8 cellular contexts compared by ENCODE assay signal in the genomic region with DNA sequence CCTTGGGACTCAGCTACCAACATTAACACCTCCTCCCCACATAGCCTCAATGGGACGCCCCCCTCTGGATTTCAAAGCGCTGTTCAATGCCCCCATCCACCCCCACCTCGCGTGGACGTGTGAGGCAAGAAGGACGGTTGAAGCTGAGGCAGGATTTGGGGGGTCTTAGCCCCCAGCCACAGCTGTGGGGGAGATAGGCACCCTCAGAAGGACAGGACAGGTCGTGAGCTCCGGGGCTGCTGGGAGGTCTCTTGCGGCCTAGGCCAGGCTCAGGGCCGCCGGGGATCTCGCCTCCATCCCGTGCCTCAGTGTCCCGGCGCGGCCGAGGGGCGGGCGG. TPM values are rescaled to one million over a fixed set of nuclear protein-coding genes. Genes with fewer than 3 reads are reported as not detected.
DNase-seq lines count a peak whose midpoint lies in the region; ATAC-seq, FAIRE-seq and TF ChIP-seq lines count a peak whose summit lies in the region.

No MANE protein-coding gene starts in this region.

- CTCF ChIA-PET in AG04449 (lab: Yijun Ruan, JAX): interaction anchor here (0.6 to 16.2 kb wide), 36 partner anchors 9 to 278 kb away, joined by 3 to 593 read pairs (median 7); partner anchors contain the start of genes AAAS, AMHR2, CSAD and ITGB7

- H3K27ac ChIP-seq in HUES64 (ENCODE audit: low read depth, low read length): no peak overlapping the region

- H3K4me3 Mint-ChIP-seq in nephron: peak overlapping the region; percentile 67 to 82 (median 76)

- TF ChIP-seq CTCF in AG04449 (IDR thresholded peaks at IDR 0.05; ENCODE audit: insufficient read depth, low read length, missing control alignments): no peak
- TF ChIP-seq CTCF in choroid plexus epithelial cell (conservative IDR thresholded peaks at IDR 0.05; ENCODE audit: low read depth, low read length): no peak
- no peak for TF ChIP-seq CTCF in nephron (IDR thresholded peaks at IDR 0.05; ENCODE audit: unreplicated experiment in 3 of 3)

- H3K27me3 Mint-ChIP-seq in nephron (ENCODE audit: low read depth): peaks cover 15% of the 10 kb centered on the region

- H3K27me3 ChIP-seq in HUES64 (ENCODE audit: insufficient read depth, low read length): peaks cover 25% of the 10 kb centered on the region

- peaks cover 12% of the 10 kb centered on the region for H3K4me1 ChIP-seq in HUES64 (ENCODE audit: insufficient read depth, low read length)

- H3K9ac ChIP-seq in HUES64 (ENCODE audit: low read depth, low read length): no peak overlapping the region

- FAIRE-seq in H54 (lab: Jason Lieb, UNC): no peak

- peaks cover 26% of the 10 kb centered on the region for H3K4me1 Mint-ChIP-seq in nephron

- no peaks in the 10 kb centered on the region for H3K36me3 Mint-ChIP-seq in nephron (ENCODE audit: low read depth)

- 2% methylated on average over 19 of the region's 19 CpGs for WGBS in HUES64

- ATAC-seq in GM18502 (IDR thresholded peaks at IDR 0.05; ENCODE audit: poor library complexity, unreplicated experiment): no peak

- no peaks in the 10 kb centered on the region for H3K9me3 ChIP-seq in HUES64 (ENCODE audit: insufficient read depth, low read depth, low read length)

- H3K27ac Mint-ChIP-seq in nephron: peak overlapping the region; percentile 8 to 46 (median 38)

- H3K4me3 ChIP-seq in AG04449 (ENCODE audit: low read depth, low read length): peak overlapping the region; percentile 70
- H3K4me3 ChIP-seq in HUES64 (ENCODE audit: low read length): peak overlapping the region; percentile 81
- peak overlapping the region; percentile 64 for H3K4me3 ChIP-seq in choroid plexus epithelial cell (ENCODE audit: low read depth, low read length)

- no peak for TF ChIP-seq POLR2A in H54 (IDR thresholded peaks at IDR 0.05; ENCODE audit: low read depth, low read length)

- POLR2A ChIA-PET in AG04449 (lab: Yijun Ruan, JAX): interaction anchor here (0.6 to 1.7 kb wide), 13 partner anchors 9 to 156 kb away, joined by 3 to 9 read pairs (median 5); partner anchors contain the start of genes AAAS, MYG1, PFDN5 and PRR13

- no peaks in the 10 kb centered on the region for H3K36me3 ChIP-seq in HUES64 (ENCODE audit: insufficient read depth, low read length)

- DNase-seq in AG04449 (ENCODE audit: low read depth, low spot score) (no peak), choroid plexus epithelial cell (ENCODE audit: low read depth) (no peak), H54 (ENCODE audit: insufficient read length, low spot score) (no peak), NCI-H1417 treated with DMSO at 0.1 percent for 48 hours (lab: John Stamatoyannopoulos, UW) (no peak)
- no peak for DNase-seq in activated CD4-positive, alpha-beta T cell treated with anti-CD3 and anti-CD28 coated beads, Interleukin-2, amount 50 U/mL, for 4 hours

- no peaks in the 10 kb centered on the region for H3K9me3 Mint-ChIP-seq in nephron

RNA-seq across cellular contexts. Expression of gene SP7, which starts 8.3 kb away (rescaled TPM):
- polyA plus RNA-seq in HUES64 (2013, experiment 1 of 2): 0.20 TPM
- polyA plus RNA-seq in HUES64 (2013, experiment 2 of 2): 0.06 TPM

RNA-seq across cellular contexts. Expression of gene AAAS, which starts 23.0 kb away (rescaled TPM):
- 48.4 TPM for polyA plus RNA-seq in HUES64 (2013, experiment 1 of 2)
- 52.7 TPM for polyA plus RNA-seq in HUES64 (2013, experiment 2 of 2)

RNA-seq across cellular contexts. Expression of gene SP1, which starts 35.5 kb away (rescaled TPM):
- 32.4 TPM for polyA plus RNA-seq in HUES64 (2013, experiment 1 of 2)
- 37.5 TPM for polyA plus RNA-seq in HUES64 (2013, experiment 2 of 2)

RNA-seq across cellular contexts. Expression of gene MYG1, which starts 45.0 kb away (rescaled TPM):
- 60.0 TPM for polyA plus RNA-seq in HUES64 (2013, experiment 1 of 2)
- polyA plus RNA-seq in HUES64 (2013, experiment 2 of 2): 63.1 TPM

RNA-seq across cellular contexts. Expression of gene PFDN5, which starts 49.1 kb away (rescaled TPM):
- polyA plus RNA-seq in HUES64 (2013, experiment 1 of 2): 364 TPM
- polyA plus RNA-seq in HUES64 (2013, experiment 2 of 2): 381 TPM
